32 cellular contexts compared by ENCODE assay signal in the genomic region with DNA sequence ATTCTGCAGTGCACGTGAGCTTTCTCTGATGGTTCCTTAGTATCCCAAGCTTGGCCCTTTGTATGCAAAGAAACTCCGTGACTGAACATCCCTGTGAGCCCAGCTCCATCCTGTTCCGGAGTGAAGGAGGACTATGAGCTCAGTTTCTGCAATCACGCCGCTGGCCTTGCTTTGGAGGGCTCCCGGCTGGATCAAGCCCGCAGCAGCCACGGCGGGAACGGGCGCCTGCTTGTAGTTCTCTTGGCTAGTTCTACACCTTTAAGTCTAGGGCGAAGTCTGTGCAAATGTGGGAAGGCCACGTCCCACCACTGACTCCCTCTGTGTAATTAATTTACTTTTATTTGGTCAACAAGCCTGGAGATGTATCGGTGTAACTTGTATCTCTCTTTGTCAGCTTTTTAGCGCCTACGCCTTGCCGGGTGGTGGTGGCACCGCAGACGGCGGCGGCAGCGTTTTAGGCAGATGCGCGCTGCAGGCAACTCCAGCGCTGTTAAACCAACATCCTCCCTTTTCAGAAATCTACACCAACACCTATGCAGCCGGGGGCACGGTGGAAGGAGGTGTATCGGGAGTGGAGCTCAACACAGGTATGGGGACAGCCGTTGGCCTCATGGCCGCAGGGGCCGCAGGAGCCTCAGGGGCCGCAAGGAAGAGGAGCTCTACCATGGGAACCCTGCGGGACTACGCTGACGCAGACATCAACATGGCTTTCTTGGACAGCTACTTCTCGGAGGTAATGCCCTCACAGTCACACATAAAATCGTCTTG. TPM values are rescaled to one million over a fixed set of nuclear protein-coding genes. Genes with fewer than 3 reads are reported as not detected.
"Had no signal": no experiment of that assay in that cellular context is flagged by ENCODE, and none has a peak within 500 bp of the region (broad histone marks: within the 10 kb centered on the region; RNA-seq: fewer than 3 reads in every experiment).

No MANE protein-coding gene starts in this region.

- H3K36me3 ChIP-seq: neutrophil, ovary, prostate gland, stomach, suprapubic skin, transverse colon, vagina had no signal

- H3K36me3 Mint-ChIP-seq: activated naive CD4-positive, alpha-beta T cell treated with anti-CD3 and anti-CD28 coated beads, Interleukin-2, amount 50 U/mL, for 72 hours; natural killer cell treated with Interleukin-12 subunit alpha and Interleukin-12 subunit beta and Interleukin-15 and Interleukin-18, amount 100 ng/mL, for 72 hours; stimulated activated memory B cell treated with anti-CD40 and anti-IgM and Interleukin-4, amounts not matched to agents 10 μg/mL and 1 μg/mL and 100 μg/mL, for 72 hours had no signal

- H3K4me3 Mint-ChIP-seq: activated T-cell treated with anti-CD3 and anti-CD28 coated beads, Interleukin-2, amount 50 U/mL, for 24 hours; activated T-helper 17 cell treated with anti-CD3 and anti-CD28 coated beads, Interleukin-2, amount 50 U/mL, for 72 hours; central memory CD8-positive, alpha-beta T cell; natural killer cell treated with Interleukin-12 subunit alpha and Interleukin-12 subunit beta and Interleukin-15 and Interleukin-18, amount 100 ng/mL, for 72 hours; stimulated activated memory B cell treated with anti-CD40 and anti-IgM and Interleukin-4, amounts not matched to agents 10 μg/mL and 1 μg/mL and 100 μg/mL, for 72 hours; T-helper 2 cell treated with Interferon-gamma antibody and Interleukin-4, amounts not matched to agents 5 μg/mL and 100 μg/mL, for 36 hours had no signal

- DNase-seq: activated CD4-positive, alpha-beta T cell treated with anti-CD3 and anti-CD28 coated beads for 1 hour; activated CD4-positive, alpha-beta T cell treated with anti-CD3 and anti-CD28 coated beads, Interleukin-2, amount 50 U/mL, for 4 hours; activated CD8-positive, alpha-beta memory T cell treated with anti-CD3 and anti-CD28 coated beads for 24 hours; activated CD8-positive, alpha-beta memory T cell treated with anti-CD3 and anti-CD28 coated beads, Interleukin-2, amount 50 U/mL, for 4 hours; activated T-cell treated with anti-CD3 and anti-CD28 coated beads, Interleukin-2, amount 50 U/mL, for 24 hours; effector memory CD4-positive, alpha-beta T cell; foreskin melanocyte; kidney glomerular epithelial cell; left ventricle myocardium superior; mammary epithelial cell; ovary; small intestine; stimulated activated CD4-positive, alpha-beta T cell treated with anti-CD3 and anti-CD28 coated beads, Interleukin-15, amount 100 ng/mL, for 24 hours; stomach; transverse colon had no signal

- H3K27me3 ChIP-seq: ovary, stomach, suprapubic skin, transverse colon, vagina had no signal

- H3K9me3 ChIP-seq: neutrophil, ovary, prostate gland, stomach, suprapubic skin, transverse colon, vagina had no signal

- H3K27ac Mint-ChIP-seq: activated naive CD4-positive, alpha-beta T cell treated with anti-CD3 and anti-CD28 coated beads, Interleukin-2, amount 50 U/mL, for 72 hours; activated T-cell treated with anti-CD3 and anti-CD28 coated beads, Interleukin-2, amount 50 U/mL, for 24 hours; activated T-helper 17 cell treated with anti-CD3 and anti-CD28 coated beads, Interleukin-2, amount 50 U/mL, for 72 hours; natural killer cell treated with Interleukin-12 subunit alpha and Interleukin-12 subunit beta and Interleukin-15 and Interleukin-18, amount 100 ng/mL, for 72 hours; stimulated activated memory B cell treated with anti-CD40 and anti-IgM and Interleukin-4, amounts not matched to agents 10 μg/mL and 1 μg/mL and 100 μg/mL, for 72 hours; T-helper 2 cell treated with Interferon-gamma antibody and Interleukin-4, amounts not matched to agents 5 μg/mL and 100 μg/mL, for 36 hours had no signal

- ATAC-seq: activated naive CD4-positive, alpha-beta T cell treated with anti-CD3 and anti-CD28 coated beads, Interleukin-2, amount 50 U/mL, for 72 hours; activated T-helper 17 cell treated with anti-CD3 and anti-CD28 coated beads, Interleukin-2, amount 50 U/mL, for 72 hours; esophagus mucosa; left ventricle myocardium superior; natural killer cell treated with Interleukin-12 subunit alpha and Interleukin-12 subunit beta and Interleukin-15 and Interleukin-18, amount 100 ng/mL, for 72 hours; sciatic nerve; stimulated activated memory B cell treated with anti-CD40 and anti-IgM and Interleukin-4, amounts not matched to agents 10 μg/mL and 1 μg/mL and 100 μg/mL, for 72 hours had no signal

- H3K4me1 Mint-ChIP-seq: activated T-helper 17 cell treated with anti-CD3 and anti-CD28 coated beads, Interleukin-2, amount 50 U/mL, for 72 hours; central memory CD8-positive, alpha-beta T cell; stimulated activated memory B cell treated with anti-CD40 and anti-IgM and Interleukin-4, amounts not matched to agents 10 μg/mL and 1 μg/mL and 100 μg/mL, for 72 hours had no signal

- FAIRE-seq: colon, endothelial cell of umbilical vein, small intestine had no signal

- H3K27ac ChIP-seq: neutrophil, ovary, prostate gland, stomach, suprapubic skin, transverse colon, vagina, VCaP had no signal

- H3K4me1 ChIP-seq: prostate gland, stomach, suprapubic skin, transverse colon, vagina had no signal

- H3K4me3 ChIP-seq: ovary, prostate gland, stomach, suprapubic skin, transverse colon, vagina had no signal

- H3K27me3 Mint-ChIP-seq: activated T-cell treated with anti-CD3 and anti-CD28 coated beads, Interleukin-2, amount 50 U/mL, for 24 hours; activated T-helper 17 cell treated with anti-CD3 and anti-CD28 coated beads, Interleukin-2, amount 50 U/mL, for 72 hours; central memory CD8-positive, alpha-beta T cell; natural killer cell treated with Interleukin-12 subunit alpha and Interleukin-12 subunit beta and Interleukin-15 and Interleukin-18, amount 100 ng/mL, for 72 hours; stimulated activated memory B cell treated with anti-CD40 and anti-IgM and Interleukin-4, amounts not matched to agents 10 μg/mL and 1 μg/mL and 100 μg/mL, for 72 hours had no signal

RNA-seq across cellular contexts. Expression of a gene that starts 34.3 kb away (rescaled TPM):
- total RNA-seq: activated naive CD4-positive, alpha-beta T cell treated with anti-CD3 and anti-CD28 coated beads, Interleukin-2, amount 50 U/mL, for 72 hours; activated T-helper 17 cell treated with anti-CD3 and anti-CD28 coated beads, Interleukin-2, amount 50 U/mL, for 72 hours; aorta; dermis microvascular lymphatic vessel endothelial cell; endothelial cell of umbilical vein; esophagus mucosa; left ventricle myocardium superior; natural killer cell treated with Interleukin-12 subunit alpha and Interleukin-12 subunit beta and Interleukin-15 and Interleukin-18, amount 100 ng/mL, for 72 hours; ovary; sciatic nerve; transverse colon; vagina had no signal

RNA-seq across cellular contexts. Expression of a gene that starts 36.6 kb away (rescaled TPM):
- total RNA-seq: activated naive CD4-positive, alpha-beta T cell treated with anti-CD3 and anti-CD28 coated beads, Interleukin-2, amount 50 U/mL, for 72 hours; activated T-helper 17 cell treated with anti-CD3 and anti-CD28 coated beads, Interleukin-2, amount 50 U/mL, for 72 hours; aorta; dermis microvascular lymphatic vessel endothelial cell; left ventricle myocardium superior; natural killer cell treated with Interleukin-12 subunit alpha and Interleukin-12 subunit beta and Interleukin-15 and Interleukin-18, amount 100 ng/mL, for 72 hours; sciatic nerve had no signal
